1 cellular context compared by ENCODE assay signal in genomic region chr16:31471875-31472558, GRCh38.
TF ChIP-seq lines count a peak whose summit lies in the region.

TGFB1I1 (plus strand) TSS chr16:31472152; CDS start chr16:31472189, 37 bp downstream.

TF ChIP-seq in HCT116, 20 proteins besides CTCF, POLR2A, EP300 and RAD21 (continued from another document):
- TF ChIP-seq, protein P1, sequence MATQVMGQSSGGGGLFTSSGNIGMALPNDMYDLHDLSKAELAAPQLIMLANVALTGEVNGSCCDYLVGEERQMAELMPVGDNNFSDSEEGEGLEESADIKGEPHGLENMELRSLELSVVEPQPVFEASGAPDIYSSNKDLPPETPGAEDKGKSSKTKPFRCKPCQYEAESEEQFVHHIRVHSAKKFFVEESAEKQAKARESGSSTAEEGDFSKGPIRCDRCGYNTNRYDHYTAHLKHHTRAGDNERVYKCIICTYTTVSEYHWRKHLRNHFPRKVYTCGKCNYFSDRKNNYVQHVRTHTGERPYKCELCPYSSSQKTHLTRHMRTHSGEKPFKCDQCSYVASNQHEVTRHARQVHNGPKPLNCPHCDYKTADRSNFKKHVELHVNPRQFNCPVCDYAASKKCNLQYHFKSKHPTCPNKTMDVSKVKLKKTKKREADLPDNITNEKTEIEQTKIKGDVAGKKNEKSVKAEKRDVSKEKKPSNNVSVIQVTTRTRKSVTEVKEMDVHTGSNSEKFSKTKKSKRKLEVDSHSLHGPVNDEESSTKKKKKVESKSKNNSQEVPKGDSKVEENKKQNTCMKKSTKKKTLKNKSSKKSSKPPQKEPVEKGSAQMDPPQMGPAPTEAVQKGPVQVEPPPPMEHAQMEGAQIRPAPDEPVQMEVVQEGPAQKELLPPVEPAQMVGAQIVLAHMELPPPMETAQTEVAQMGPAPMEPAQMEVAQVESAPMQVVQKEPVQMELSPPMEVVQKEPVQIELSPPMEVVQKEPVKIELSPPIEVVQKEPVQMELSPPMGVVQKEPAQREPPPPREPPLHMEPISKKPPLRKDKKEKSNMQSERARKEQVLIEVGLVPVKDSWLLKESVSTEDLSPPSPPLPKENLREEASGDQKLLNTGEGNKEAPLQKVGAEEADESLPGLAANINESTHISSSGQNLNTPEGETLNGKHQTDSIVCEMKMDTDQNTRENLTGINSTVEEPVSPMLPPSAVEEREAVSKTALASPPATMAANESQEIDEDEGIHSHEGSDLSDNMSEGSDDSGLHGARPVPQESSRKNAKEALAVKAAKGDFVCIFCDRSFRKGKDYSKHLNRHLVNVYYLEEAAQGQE (IDR thresholded peaks at IDR 0.05; ENCODE audit: low read depth), result no peak
- TF ChIP-seq JUND (IDR thresholded peaks at IDR 0.05), result no peak
